ENCODE assay signal across 8 cellular contexts in genomic region chr6:34696739-34697543, GRCh38. TPM values are rescaled to one million over a fixed set of nuclear protein-coding genes. Genes with fewer than 3 reads are reported as not detected.
DNase-seq lines count a peak whose midpoint lies in the region; ATAC-seq and TF ChIP-seq lines count a peak whose summit lies in the region.

Gene ILRUN (minus strand): TSS chr6:34696767. CDS start chr6:34696603, 164 bp downstream.

- H3K9me3 ChIP-seq in MM.1S (replicated peaks; ENCODE audit: insufficient read depth, low read length): no peaks in the 10 kb centered on the region

- H3K36me3 ChIP-seq in H7 (replicated peaks; ENCODE audit: control insufficient read depth, insufficient read depth, low read length): no peaks in the 10 kb centered on the region
- H3K36me3 ChIP-seq in MM.1S (replicated peaks; ENCODE audit: insufficient read depth, low read length): no peaks in the 10 kb centered on the region

- H3K27ac ChIP-seq in MM.1S (ENCODE audit: low read length): peak within 1 kb of the TSS; percentile 47; the same call in 1 of the 2 replicates

- peak within 1 kb of the TSS; percentile 90 for H3K9ac ChIP-seq in MM.1S (ENCODE audit: low read length)

- peak within 1 kb of the TSS; percentile 87 for H2AFZ ChIP-seq in MM.1S (ENCODE audit: low read length)

- peak within 1 kb of the TSS; percentile 91 for H3K4me2 ChIP-seq in MM.1S (ENCODE audit: low read depth, low read length)

- H3K27me3 ChIP-seq in H7 (ENCODE audit: control insufficient read depth, insufficient read depth, low read length) (no peaks in the 10 kb centered on the region), MM.1S (replicated peaks; ENCODE audit: insufficient read depth, low read length) (no peaks in the 10 kb centered on the region)

- H3K4me1 Mint-ChIP-seq in nephron: peaks cover 37% of the 10 kb centered on the region

- peak; percentile 89 for ATAC-seq in stimulated activated naive CD8-positive, alpha-beta T cell treated with anti-CD3 and anti-CD28 coated beads, Interleukin-15, Interleukin-2, amounts not matched to agents 100 U/mL and 50 U/mL, for 24 hours

- DNase-seq in EH (ENCODE audit: low read depth): peak; percentile 92
- peak; percentile 96 for DNase-seq in H7
- peak; percentile 92 for DNase-seq in MM.1S
- peak; percentile 84 for DNase-seq in SHP77 treated with DMSO at 0.1 percent for 48 hours (lab: John Stamatoyannopoulos, UW)
- DNase-seq in activated effector memory CD4-positive, alpha-beta T cell treated with anti-CD3 and anti-CD28 coated beads, Interleukin-2, amount 50 U/mL, for 16 hours: peak; percentile 98
- DNase-seq in fibroblast of the aortic adventitia (ENCODE audit: low read depth): peak; percentile 93
- DNase-seq in stimulated activated naive CD8-positive, alpha-beta T cell treated with anti-CD3 and anti-CD28 coated beads, Interleukin-15, Interleukin-2, amounts not matched to agents 100 U/mL and 50 U/mL, for 24 hours: peak; percentile 99

- peak within 1 kb of the TSS; percentile 72 for H3K4me3 ChIP-seq in H7 (ENCODE audit: insufficient read depth, low read depth, low read length)
- H3K4me3 ChIP-seq in MM.1S (ENCODE audit: low read length): peak within 1 kb of the TSS; percentile 98
- peak within 1 kb of the TSS; percentile 96 for H3K4me3 ChIP-seq in fibroblast of the aortic adventitia (ENCODE audit: low read depth, low read length)

- no peaks in the 10 kb centered on the region for H3K9me3 Mint-ChIP-seq in nephron

- H3K9me2 ChIP-seq in MM.1S (replicated peaks; ENCODE audit: insufficient read depth, low read length): no peaks in the 10 kb centered on the region

- H3K27ac Mint-ChIP-seq in nephron: peak within 1 kb of the TSS; percentile 88 to 95 (median 90)

- no peak for TF ChIP-seq CTCF in MM.1S (IDR thresholded peaks at IDR 0.05; ENCODE audit: low read length)
- no peak for TF ChIP-seq CTCF in fibroblast of the aortic adventitia (IDR thresholded peaks at IDR 0.05; ENCODE audit: insufficient read depth, low read length)
- TF ChIP-seq CTCF in nephron (IDR thresholded peaks at IDR 0.05; ENCODE audit: unreplicated experiment in 3 of 3): no peak

- H4K20me1 ChIP-seq in MM.1S (ENCODE audit: insufficient read depth, low read length): no peaks in the 10 kb centered on the region

- H3K4me1 ChIP-seq in MM.1S (ENCODE audit: low read length): peaks cover 9% of the 10 kb centered on the region

- H3K27me3 Mint-ChIP-seq in nephron (ENCODE audit: low read depth): peaks cover 4% of the 10 kb centered on the region

- peak within 1 kb of the TSS; percentile 92 to 97 (median 93) for H3K4me3 Mint-ChIP-seq in nephron

- H3F3A ChIP-seq in MM.1S (ENCODE audit: insufficient read depth, low read length): no peaks in the 10 kb centered on the region

- H3K79me2 ChIP-seq in MM.1S (ENCODE audit: low read length): peaks cover 46% of the 10 kb centered on the region

- no peaks in the 10 kb centered on the region for H3K36me3 Mint-ChIP-seq in nephron (ENCODE audit: low read depth)

RNA-seq across cellular contexts. Expression of gene ILRUN, which starts in this region (rescaled TPM):
- 42.2 and 50.4 TPM in 2 replicates for total RNA-seq in H7 (2014; rRNA removed; shearing (Covaris generic))
- 31.6 and 39.0 TPM in 2 replicates for total RNA-seq in fibroblast of the aortic adventitia (ENCODE audit: low replicate concordance)

Comparison
In these comparisons a context has a peak if more than half of its experiments do, and no peak if none do; other contexts are left out.
1. Peak in every context shown above with its lines: DNase-seq, ATAC-seq, H3K4me3 ChIP-seq and H3K27ac ChIP-seq.